28 cellular contexts compared by ENCODE assay signal in the genomic region with DNA sequence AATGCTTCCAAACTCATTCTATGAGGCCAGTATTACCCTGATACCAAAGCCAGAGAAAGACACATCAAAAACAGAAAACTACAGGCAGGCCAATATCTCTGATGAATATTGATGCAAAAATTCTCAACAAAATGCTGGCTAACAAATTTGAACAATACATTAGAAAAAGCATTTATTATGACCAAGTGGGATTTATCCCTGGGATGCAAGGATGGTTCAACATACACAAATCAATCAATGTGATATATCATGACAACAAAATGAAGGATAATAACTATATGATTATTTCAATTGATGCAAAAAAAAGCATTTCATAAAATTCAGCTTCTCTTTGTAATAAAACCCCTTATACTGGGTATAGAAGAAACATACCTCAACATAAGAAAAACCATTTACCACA.
"Had no signal": no experiment of that assay in that cellular context is flagged by ENCODE, and none has a peak within 500 bp of the region (broad histone marks: within the 10 kb centered on the region; RNA-seq: fewer than 3 reads in every experiment).

No MANE protein-coding gene starts in this region.

- H3K27me3 ChIP-seq: colonic mucosa, dorsolateral prefrontal cortex, esophagus muscularis mucosa, esophagus squamous epithelium, foreskin keratinocyte, gastrocnemius medialis, gastroesophageal sphincter, heart left ventricle, heart right ventricle had no signal

- H3K27me3 Mint-ChIP-seq: dendritic cell treated with granulocyte-macrophage colony-stimulating factor and Interleukin-4, amounts not matched to agents 40 ng/mL and 50 ng/mL, for 4 days; effector memory CD8-positive, alpha-beta T cell had no signal

- FAIRE-seq: colon, endometrium, endothelial cell of umbilical vein had no signal

- H3K27ac ChIP-seq: colonic mucosa, coronary artery, dorsolateral prefrontal cortex, epithelial cell of prostate, esophagus muscularis mucosa, esophagus squamous epithelium, foreskin keratinocyte, gastrocnemius medialis, gastroesophageal sphincter, heart left ventricle, heart right ventricle had no signal

- H3K4me1 Mint-ChIP-seq: endodermal cell had no signal

- H3K4me3 ChIP-seq: colonic mucosa, coronary artery, dorsolateral prefrontal cortex, esophagus muscularis mucosa, esophagus squamous epithelium, gastrocnemius medialis, gastroesophageal sphincter, heart left ventricle, heart right ventricle had no signal

- H3K4me1 ChIP-seq: colonic mucosa, esophagus muscularis mucosa, esophagus squamous epithelium, foreskin keratinocyte, gastrocnemius medialis, gastroesophageal sphincter, heart left ventricle, heart right ventricle had no signal

- DNase-seq: colonic mucosa; cortex of kidney; dermis blood vessel endothelial cell; dorsolateral prefrontal cortex; effector CD4-positive, alpha-beta T cell; effector CD8-positive, alpha-beta T cell; effector memory CD4-positive, alpha-beta T cell; effector memory CD8-positive, alpha-beta T cell; endodermal cell; erythroblast; esophagus squamous epithelium; foreskin fibroblast; foreskin keratinocyte; foreskin melanocyte; gastrocnemius medialis; glutamatergic neuron; head of caudate nucleus; heart left ventricle; heart right ventricle had no signal

- H3K4me3 Mint-ChIP-seq: dendritic cell treated with granulocyte-macrophage colony-stimulating factor and Interleukin-4, amounts not matched to agents 40 ng/mL and 50 ng/mL, for 4 days; effector memory CD8-positive, alpha-beta T cell; endodermal cell had no signal

- H3K9me3 ChIP-seq: colonic mucosa, gastrocnemius medialis had no signal

- ATAC-seq: effector memory CD8-positive, alpha-beta T cell; esophagus mucosa; foreskin keratinocyte; gastrocnemius medialis; gastroesophageal sphincter; heart left ventricle; heart right ventricle had no signal

- H3K36me3 ChIP-seq: colonic mucosa, esophagus muscularis mucosa, esophagus squamous epithelium, gastrocnemius medialis, gastroesophageal sphincter, heart left ventricle, heart right ventricle had no signal
